Comparison of ENCODE assay signal across 13 cellular contexts in genomic region chr6:160950507-160950906, GRCh38. TPM values are rescaled to one million over a fixed set of nuclear protein-coding genes. Genes with fewer than 3 reads are reported as not detected.
DNase-seq lines count a peak whose midpoint lies in the region; ATAC-seq and TF ChIP-seq lines count a peak whose summit lies in the region.
"Had no signal": no experiment of that assay in that cellular context is flagged by ENCODE, and none has a peak within 500 bp of the region (broad histone marks: within the 10 kb centered on the region; RNA-seq: fewer than 3 reads in every experiment).

No MANE protein-coding gene starts in this region.

- no peak overlapping the region for H3K4me3 ChIP-seq in RWPE2 (ENCODE audit: severe bottlenecking)
- H3K4me3 ChIP-seq: GM12878, thyroid gland had no signal

- H3K27ac ChIP-seq in RWPE2 (ENCODE audit: poor library complexity, severe bottlenecking) = peak overlapping the region; percentile 25
- H3K27ac ChIP-seq: neutrophil, thyroid gland had no signal

- peak overlapping the region; percentile 67 for H3K27ac Mint-ChIP-seq in osteocyte (ENCODE audit: unreplicated experiment)
- H3K27ac Mint-ChIP-seq: activated T-cell treated with anti-CD3 and anti-CD28 coated beads, Interleukin-2, amount 50 U/mL, for 72 hours; CD4-positive, CD25-positive, alpha-beta regulatory T cell had no signal

- TF ChIP-seq CTCF in RWPE2 (IDR thresholded peaks at IDR 0.05; ENCODE audit: poor library complexity, severe bottlenecking) (no peak), osteocyte (IDR thresholded peaks at IDR 0.05) (no peak)

- H3K9me3 ChIP-seq in RWPE2 (ENCODE audit: severe bottlenecking) = no peaks in the 10 kb centered on the region
- H3K9me3 ChIP-seq: neutrophil, thyroid gland had no signal

- DNase-seq in Daoy (ENCODE audit: low read depth) = peak; percentile 23
- DNase-seq in RWPE2 (ENCODE audit: low spot score) = no peak
- peak; percentile 56 for DNase-seq in fibroblast of peridontal ligament (ENCODE audit: extremely low read depth)
- DNase-seq in osteocyte (ENCODE audit: extremely low spot score, unreplicated experiment) = no peak
- DNase-seq in epidermal melanocyte (ENCODE audit: insufficient read length, low spot score) = no peak
- no peak for DNase-seq in left lobe of liver (ENCODE audit: low spot score)
- DNase-seq in amniotic stem cell (lab: John Stamatoyannopoulos, UW) = no peak
- DNase-seq in occipital lobe (lab: John Stamatoyannopoulos, UW) = no peak
- DNase-seq: activated T-cell treated with anti-CD3 and anti-CD28 coated beads, Interleukin-2, amount 50 U/mL, for 72 hours; CD4-positive, CD25-positive, alpha-beta regulatory T cell; thyroid gland had no signal

- ATAC-seq in RWPE2 (ENCODE audit: low read depth) = peak; percentile 92
- no peak for ATAC-seq in left lobe of liver
- ATAC-seq: activated T-cell treated with anti-CD3 and anti-CD28 coated beads, Interleukin-2, amount 50 U/mL, for 72 hours; GM12878 had no signal

- H3K4me1 Mint-ChIP-seq in osteocyte (ENCODE audit: unreplicated experiment) = peaks cover 23% of the 10 kb centered on the region
- H3K4me1 Mint-ChIP-seq: CD4-positive, CD25-positive, alpha-beta regulatory T cell had no signal

- no peak overlapping the region for H3K4me3 Mint-ChIP-seq in osteocyte (ENCODE audit: unreplicated experiment)
- H3K4me3 Mint-ChIP-seq: activated T-cell treated with anti-CD3 and anti-CD28 coated beads, Interleukin-2, amount 50 U/mL, for 72 hours; CD4-positive, CD25-positive, alpha-beta regulatory T cell had no signal

- H3K4me1 ChIP-seq in RWPE2 (ENCODE audit: insufficient read depth, poor library complexity, severe bottlenecking) = peaks cover 20% of the 10 kb centered on the region
- H3K4me1 ChIP-seq: thyroid gland had no signal

- no peaks in the 10 kb centered on the region for H3K9me3 Mint-ChIP-seq in osteocyte (ENCODE audit: unreplicated experiment)
- H3K9me3 Mint-ChIP-seq: activated T-cell treated with anti-CD3 and anti-CD28 coated beads, Interleukin-2, amount 50 U/mL, for 72 hours had no signal

- H3K27me3 ChIP-seq in RWPE2 (ENCODE audit: insufficient read depth, poor library complexity, severe bottlenecking) = no peaks in the 10 kb centered on the region
- H3K27me3 ChIP-seq: thyroid gland had no signal

- H3K36me3 Mint-ChIP-seq in osteocyte (ENCODE audit: unreplicated experiment) = no peaks in the 10 kb centered on the region
- H3K36me3 Mint-ChIP-seq: CD4-positive, CD25-positive, alpha-beta regulatory T cell had no signal

- H3K27me3 Mint-ChIP-seq in osteocyte (ENCODE audit: unreplicated experiment) = no peaks in the 10 kb centered on the region

- H3K36me3 ChIP-seq in RWPE2 (ENCODE audit: low read depth) = no peaks in the 10 kb centered on the region
- H3K36me3 ChIP-seq: neutrophil, thyroid gland had no signal

RNA-seq across cellular contexts. Expression of gene MAP3K4, which starts 41.1 kb away (rescaled TPM):
- total RNA-seq in Daoy (2014; rRNA removed; shearing (Covaris generic)) = 49.7 and 87.2 TPM in 2 replicates
- total RNA-seq in osteocyte = 20.7 and 24.1 TPM in 2 replicates
- 11.2 TPM for total RNA-seq in left lobe of liver
- 45.7 TPM for total RNA-seq in occipital lobe

Comparison
In these comparisons a context has a peak if more than half of its experiments do, and no peak if none do; other contexts are left out.
1. DNase-seq: peak in Daoy (single experiment) and fibroblast of peridontal ligament (single experiment); none in RWPE2 (single experiment), osteocyte (single experiment), epidermal melanocyte (single experiment), left lobe of liver (single experiment), amniotic stem cell (single experiment) and occipital lobe (single experiment).